ENCODE assay signal across 7 cellular contexts in the genomic region with DNA sequence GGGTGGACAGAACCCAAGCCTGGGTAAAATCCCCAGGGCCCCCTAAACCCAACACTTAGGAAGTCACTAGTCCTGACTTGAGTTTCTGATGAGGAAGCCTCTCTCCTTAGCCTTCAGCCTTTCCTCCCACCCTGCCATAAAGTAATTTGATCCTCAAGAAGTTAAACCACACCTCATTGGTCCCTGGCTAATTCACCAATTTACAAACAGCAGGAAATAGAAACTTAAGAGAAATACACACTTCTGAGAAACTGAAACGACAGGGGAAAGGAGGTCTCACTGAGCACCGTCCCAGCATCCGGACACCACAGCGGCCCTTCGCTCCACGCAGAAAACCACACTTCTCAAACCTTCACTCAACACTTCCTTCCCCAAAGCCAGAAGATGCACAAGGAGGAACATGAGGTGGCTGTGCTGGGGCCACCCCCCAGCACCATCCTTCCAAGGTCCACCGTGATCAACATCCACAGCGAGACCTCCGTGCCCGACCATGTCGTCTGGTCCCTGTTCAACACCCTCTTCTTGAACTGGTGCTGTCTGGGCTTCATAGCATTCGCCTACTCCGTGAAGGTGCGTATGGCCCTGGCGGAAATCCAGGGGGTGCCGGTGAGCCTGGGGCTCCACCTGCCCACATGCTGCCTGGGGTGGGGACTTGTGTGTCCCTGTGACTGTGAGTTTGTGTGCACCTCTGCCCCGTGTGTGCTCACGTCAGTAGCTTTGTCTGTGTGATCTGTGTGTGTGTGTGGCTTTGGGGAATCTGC. TPM values are rescaled to one million over a fixed set of nuclear protein-coding genes. Genes with fewer than 3 reads are reported as not detected.
A peak's percentile ranks its signal among the peaks of the same experiment; 100 is the strongest.
DNase-seq lines count a peak whose midpoint lies in the region; ATAC-seq, FAIRE-seq and TF ChIP-seq lines count a peak whose summit lies in the region.

A gene (plus strand): TSS at position 254 of the 761 bp plus-strand sequence. CDS start 131 bp downstream, at position 385.

- peak within 1 kb of the TSS in 3 of 4 experiments; percentile 51 to 85 (median 56); a peak in 6 of 7 replicates for H3K9ac ChIP-seq in H1 (replicated peaks in 1 of 4; ENCODE audit: extremely low read depth in 1 of 4, low read depth in 3 of 4, low read length in 3 of 4)

- no peaks in the 10 kb centered on the region for H3K9me3 ChIP-seq in H1 (ENCODE audit: insufficient read depth in 2 of 2, low read depth in 1 of 2, low read length in 1 of 2)

- H3K14ac ChIP-seq in H1 (ENCODE audit: insufficient read length) = no peak within 1 kb of the TSS

- H3K4me3 Mint-ChIP-seq in mesothelial cell of epicardium = peak within 1 kb of the TSS; percentile 86

- H3K4me3 ChIP-seq in H1 (ENCODE audit: extremely low read depth in 1 of 4, insufficient read depth in 2 of 4, low read depth in 3 of 4, low read length in 4 of 4) (peak within 1 kb of the TSS; percentile 71 to 94 (median 86)), urinary bladder (ENCODE audit: low read depth, low read length) (peak within 1 kb of the TSS; percentile 66)

- H3K4ac ChIP-seq in H1 (replicated peaks; ENCODE audit: insufficient read length, low read depth, low read length) = peak within 1 kb of the TSS; percentile 95

- no peak for TF ChIP-seq EP300 in H1 (IDR thresholded peaks at IDR 0.05; ENCODE audit: borderline replicate concordance in 1 of 2, low read depth in 2 of 2, low read length in 2 of 2)

- H3K79me1 ChIP-seq in H1 (ENCODE audit: low read depth, low read length) = no peaks in the 10 kb centered on the region

- H3K4me1 ChIP-seq in H1 (replicated peaks in 1 of 4; ENCODE audit: control insufficient read depth in 3 of 4, insufficient read depth in 4 of 4, low read length in 3 of 4) (peaks cover 9 to 41% (median 31%) of the 10 kb centered on the region in 4 experiments), urinary bladder (ENCODE audit: insufficient read depth) (peaks cover 2% of the 10 kb centered on the region)

- H3K36me3 ChIP-seq in H1 (ENCODE audit: control insufficient read depth in 2 of 4, insufficient read depth in 4 of 4, low read length in 3 of 4) = peaks cover 0 to 4% (median 0%) of the 10 kb centered on the region in 4 experiments; a peak in 1 of 8 replicates
- no peaks in the 10 kb centered on the region for H3K36me3 ChIP-seq in urinary bladder (ENCODE audit: insufficient read depth)

- CTCF ChIA-PET in H1 (lab: Charles Lee; ENCODE audit: partially characterized antibody) = interaction anchor here (0.9 to 4.2 kb wide), 5 partner anchors 8 to 62 kb away, joined by 3 to 33 read pairs (median 4); no protein-coding TSS in a partner anchor

- peak within 1 kb of the TSS; percentile 75 to 89 for H3K4me2 ChIP-seq in H1 (ENCODE audit: insufficient read depth in 1 of 2, low read depth in 2 of 2, low read length in 2 of 2)

- H3K56ac ChIP-seq in H1 (replicated peaks; ENCODE audit: insufficient read length, low read depth, low read length) = peak within 1 kb of the TSS; percentile 49

- no peak within 1 kb of the TSS for H3K23ac ChIP-seq in H1 (ENCODE audit: insufficient read length)

- no peak for FAIRE-seq in H1 (lab: Jason Lieb, UNC)

- H4K91ac ChIP-seq in H1 (replicated peaks; ENCODE audit: insufficient read length, low read length) = peak within 1 kb of the TSS; percentile 63

- peaks cover 0 to 5% of the 10 kb centered on the region in 2 experiments for H4K20me1 ChIP-seq in H1 (replicated peaks in 1 of 2; ENCODE audit: control insufficient read depth in 1 of 2, insufficient read depth in 2 of 2, low read length in 2 of 2)

- H4K5ac ChIP-seq in H1 (ENCODE audit: insufficient read length, low read depth, low read length) = peak within 1 kb of the TSS; percentile 68

- H3K27me3 ChIP-seq in H1 (replicated peaks in 1 of 4; ENCODE audit: control insufficient read depth in 3 of 4, extremely low read depth in 1 of 4, insufficient read depth in 3 of 4, low read length in 3 of 4) = no peaks in the 10 kb centered on the region

- peaks cover 0 to 21% of the 10 kb centered on the region in 2 experiments; a peak in 2 of 4 replicates for H3K79me2 ChIP-seq in H1 (ENCODE audit: control insufficient read depth in 1 of 2, insufficient read depth in 2 of 2, low read length in 2 of 2)

- H2BK12ac ChIP-seq in H1 (ENCODE audit: low read depth, low read length) = peak within 1 kb of the TSS; percentile 90

- H3K18ac ChIP-seq in H1 (ENCODE audit: extremely low read depth, low read length) = peak within 1 kb of the TSS; percentile 95

- ATAC-seq in GM18505 (IDR thresholded peaks at IDR 0.05; ENCODE audit: unreplicated experiment) (no peak), HG03354 (IDR thresholded peaks at IDR 0.05; ENCODE audit: poor library complexity, severe bottlenecking, unreplicated experiment) (peak; percentile 40)

- 3% methylated on average over 18 of the region's 18 CpGs; no CpG with 5 or more reads in 1 of the 2 experiments for WGBS in H1 (ENCODE audit: extremely low coverage in 1 of 2, insufficient coverage in 1 of 2, insufficient read length in 1 of 2, insufficient replicate concordance in 2 of 2, low coverage in 1 of 2, low lambda C conversion rate in 2 of 2, missing lambda C conversion rate in 1 of 2), 2 experiments
- 29% methylated on average over 18 of the region's 18 CpGs for WGBS in urinary bladder

- H2BK15ac ChIP-seq in H1 (ENCODE audit: low read length) = peak within 1 kb of the TSS; percentile 97; the same call in 1 of the 2 replicates

- peaks cover 64% of the 10 kb centered on the region for H3K4me1 Mint-ChIP-seq in mesothelial cell of epicardium

- peaks cover 19% of the 10 kb centered on the region for H3K27me3 Mint-ChIP-seq in mesothelial cell of epicardium (ENCODE audit: low read depth)

- H4K8ac ChIP-seq in H1 (ENCODE audit: extremely low read depth, insufficient read depth, low read length) = no peak within 1 kb of the TSS

- peaks cover 18% of the 10 kb centered on the region; the same call in 1 of the 2 replicates for H3K23me2 ChIP-seq in H1 (ENCODE audit: low read depth, low read length)

- peak within 1 kb of the TSS; percentile 93; the same call in 1 of the 2 replicates for H2AK5ac ChIP-seq in H1 (ENCODE audit: low read depth, low read length)

- no peak for TF ChIP-seq RAD21 in H1 (IDR thresholded peaks at IDR 0.05 in 1 of 2, conservative IDR thresholded peaks at IDR 0.05 in 1 of 2; ENCODE audit: low read depth in 2 of 2, low read length in 2 of 2)

- H2BK5ac ChIP-seq in H1 (ENCODE audit: low read depth, low read length) = peak within 1 kb of the TSS; percentile 96

- peak within 1 kb of the TSS; percentile 93 for H3K27ac Mint-ChIP-seq in mesothelial cell of epicardium

- H3K36me3 Mint-ChIP-seq in mesothelial cell of epicardium = no peaks in the 10 kb centered on the region

- peak; percentile 49 to 59 for DNase-seq in activated CD4-positive, alpha-beta T cell treated with anti-CD3 and anti-CD28 coated beads for 4 hours
- DNase-seq in H1 (ENCODE audit: low read depth in 1 of 2, low spot score in 2 of 2) (peak in 1 of 2 experiments; percentile 57), mesothelial cell of epicardium (ENCODE audit: low spot score in 2 of 2, unreplicated experiment in 2 of 2) (no peak), NCI-H774 (lab: John Stamatoyannopoulos, UW) (no peak)

- peak within 1 kb of the TSS; percentile 95; the same call in 1 of the 2 replicates for H2BK20ac ChIP-seq in H1 (ENCODE audit: low read length)

- TF ChIP-seq CTCF in H1 (IDR thresholded peaks at IDR 0.05; ENCODE audit: control extremely low read depth in 1 of 3, insufficient read depth in 1 of 3, low read depth in 1 of 3, low read length in 3 of 3) = no peak
- no peak for TF ChIP-seq CTCF in mesothelial cell of epicardium (IDR thresholded peaks at IDR 0.05; ENCODE audit: unreplicated experiment)

- H3K9me3 Mint-ChIP-seq in mesothelial cell of epicardium = no peaks in the 10 kb centered on the region

- TF ChIP-seq POLR2A in GM18505 (IDR thresholded peaks at IDR 0.05; ENCODE audit: borderline replicate concordance, extremely low read depth, insufficient read depth, insufficient read length) (peak; percentile 97), H1 (IDR thresholded peaks at IDR 0.05; ENCODE audit: control extremely low read depth in 1 of 2, low read depth in 2 of 2, low read length in 2 of 2) (no peak)

- peak within 1 kb of the TSS; percentile 91 for H2BK120ac ChIP-seq in H1 (replicated peaks; ENCODE audit: low read depth, low read length)

- H3K27ac ChIP-seq in H1 (ENCODE audit: low read depth, low read length) (peak within 1 kb of the TSS; percentile 43; the same call in 1 of the 2 replicates), urinary bladder (ENCODE audit: low read depth) (peak within 1 kb of the TSS; percentile 92)

- POLR2A ChIA-PET in H1 (lab: Charles Lee; ENCODE audit: partially characterized antibody) = interaction anchor here (1.8 to 4.0 kb wide), 3 partner anchors 16 to 41 kb away, joined by 4 to 17 read pairs (median 9); no protein-coding TSS in a partner anchor

- H2AFZ ChIP-seq in H1 (ENCODE audit: low read length) = no peak within 1 kb of the TSS

TF ChIP-seq in H1, 55 proteins besides CTCF, POLR2A, EP300 and RAD21 (continues in another document):
- no peak for TF ChIP-seq RBBP5 (IDR thresholded peaks at IDR 0.05; ENCODE audit: borderline replicate concordance, low read depth, low read length)
- TF ChIP-seq TAF7 (optimal IDR thresholded peaks at IDR 0.05; ENCODE audit: borderline replicate concordance, low read depth, low read length) = no peak
- TF ChIP-seq JUN (IDR thresholded peaks at IDR 0.05; ENCODE audit: low read depth, low read length) = no peak
- no peak for TF ChIP-seq TBP (IDR thresholded peaks at IDR 0.05; ENCODE audit: low read depth, low read length)
- no peak for TF ChIP-seq KDM5A (IDR thresholded peaks at IDR 0.05; ENCODE audit: low read length)
- TF ChIP-seq SIN3A (conservative IDR thresholded peaks at IDR 0.05 in 1 of 2, IDR thresholded peaks at IDR 0.05 in 1 of 2; ENCODE audit: low read depth in 1 of 2, low read length in 2 of 2) = 0 out of 4 replicates have a peak, but pooled peaks of 1 of the 2 experiments have one; percentile 27
- 0 out of 2 replicates have a peak, but pooled peaks have one; percentile 33 for TF ChIP-seq SP1 (IDR thresholded peaks at IDR 0.05; ENCODE audit: low read depth, low read length)
- TF ChIP-seq NANOG (IDR thresholded peaks at IDR 0.05; ENCODE audit: insufficient read depth, low read depth, low read length, poor library complexity, severe bottlenecking) = no peak
- TF ChIP-seq ZNF274 (IDR thresholded peaks at IDR 0.05; ENCODE audit: borderline replicate concordance, extremely low read depth, low read length) = no peak

RNA-seq across cellular contexts. Expression of the gene that starts here (rescaled TPM):
- 394 and 417 TPM in 2 replicates for total RNA-seq in H1 (2021; fragmentation: NEBNext Ultra II Directional; extraction: Animal tissue kit (Norgen Biotek cat#: 25700))
- polyA plus RNA-seq in H1 (2011; rRNA removed) (1,464 and 1,887 TPM in 2 replicates), urinary bladder (599 TPM)
- 1,079 TPM for polyA plus RNA-seq in H1 (2011; cell fraction: cytosol; rRNA removed)
- 974 TPM for polyA plus RNA-seq in H1 (2011; cell fraction: nucleus; rRNA removed)
- 247 to 559 TPM (median 446 TPM) in 4 replicates for polyA plus RNA-seq in H1 (2012, experiment 1 of 2)
- polyA plus RNA-seq in H1 (2012, experiment 2 of 2) = 534 TPM
- 788 TPM for polyA plus RNA-seq in H1 (2013, experiment 1 of 2)
- 902 TPM for polyA plus RNA-seq in H1 (2013, experiment 2 of 2)
- 336 and 605 TPM in 2 replicates for polyA minus RNA-seq in H1 (2011; rRNA and poly(A)+ RNA removed)
- 285 TPM for polyA minus RNA-seq in H1 (2011; cell fraction: cytosol; rRNA and poly(A)+ RNA removed)
- polyA minus RNA-seq in H1 (2011; cell fraction: nucleus; rRNA and poly(A)+ RNA removed) = 204 TPM
- total RNA-seq in mesothelial cell of epicardium (120 to 128 TPM (median 122 TPM) in 3 replicates), urinary bladder (20.9 TPM)

Comparison
In these comparisons a context has a peak if more than half of its experiments do, and no peak if none do; other contexts are left out.
1. DNase-seq: peak in activated CD4-positive, alpha-beta T cell treated with anti-CD3 and anti-CD28 coated beads for 4 hours (2 of 2); none in mesothelial cell of epicardium (0 of 2) and NCI-H774 (single experiment).